In genomic region chr11:12064136-12064953, GRCh38 we compare ENCODE assay signal across 16 cellular contexts.
"Had no signal": no experiment of that assay in that cellular context is flagged by ENCODE, and none has a peak within 500 bp of the region (broad histone marks: within the 10 kb centered on the region; RNA-seq: fewer than 3 reads in every experiment).

No MANE protein-coding gene starts in this region.

- H3K9me3 Mint-ChIP-seq: activated naive CD4-positive, alpha-beta T cell treated with anti-CD3 and anti-CD28 coated beads, Interleukin-2, amount 50 U/mL, for 24 hours; activated T-cell treated with anti-CD3 and anti-CD28 coated beads, Interleukin-2, amount 50 U/mL, for 4 hours; central memory CD8-positive, alpha-beta T cell; natural killer cell; T-cell had no signal

- H3K27me3 ChIP-seq: heart right ventricle, left lung, thyroid gland had no signal

- H3K4me1 Mint-ChIP-seq: activated naive CD4-positive, alpha-beta T cell treated with anti-CD3 and anti-CD28 coated beads, Interleukin-2, amount 50 U/mL, for 24 hours had no signal

- DNase-seq: activated CD4-positive, alpha-beta T cell treated with anti-CD3 and anti-CD28 coated beads for 1 hour; activated CD4-positive, alpha-beta T cell treated with anti-CD3 and anti-CD28 coated beads, Interleukin-2, amount 50 U/mL, for 48 hours; activated effector memory CD4-positive, alpha-beta T cell treated with Interleukin-2 at 50 U/mL for 16 hours; activated T-cell treated with anti-CD3 and anti-CD28 coated beads, Interleukin-2, amount 50 U/mL, for 4 hours; effector CD8-positive, alpha-beta T cell; heart right ventricle; left lung; natural killer cell; posterior cingulate gyrus; stimulated activated CD4-positive, alpha-beta T cell treated with anti-CD3 and anti-CD28 coated beads, Interleukin-4, amount 100 ng/mL, for 1 hour; stimulated activated naive B cell treated with anti-CD40 and anti-IgM and Interleukin-4, amounts not matched to agents 10 μg/mL and 1 μg/mL and 100 μg/mL, for 72 hours; T-cell; thyroid gland had no signal

- ATAC-seq: activated T-cell treated with anti-CD3 and anti-CD28 coated beads, Interleukin-2, amount 50 U/mL, for 4 hours; heart right ventricle; left lung; natural killer cell; stimulated activated naive B cell treated with anti-CD40 and anti-IgM and Interleukin-4, amounts not matched to agents 10 μg/mL and 1 μg/mL and 100 μg/mL, for 72 hours; T-cell had no signal

- H3K4me3 Mint-ChIP-seq: activated naive CD4-positive, alpha-beta T cell treated with anti-CD3 and anti-CD28 coated beads, Interleukin-2, amount 50 U/mL, for 24 hours; activated T-cell treated with anti-CD3 and anti-CD28 coated beads, Interleukin-2, amount 50 U/mL, for 4 hours; central memory CD8-positive, alpha-beta T cell; natural killer cell; stimulated activated naive B cell treated with anti-CD40 and anti-IgM and Interleukin-4, amounts not matched to agents 10 μg/mL and 1 μg/mL and 100 μg/mL, for 72 hours; T-cell had no signal

- H3K9me3 ChIP-seq: left lung, thyroid gland had no signal

- H3K36me3 ChIP-seq: heart right ventricle, left lung, thyroid gland had no signal

- H3K27ac Mint-ChIP-seq: activated naive CD4-positive, alpha-beta T cell treated with anti-CD3 and anti-CD28 coated beads, Interleukin-2, amount 50 U/mL, for 24 hours; natural killer cell; stimulated activated naive B cell treated with anti-CD40 and anti-IgM and Interleukin-4, amounts not matched to agents 10 μg/mL and 1 μg/mL and 100 μg/mL, for 72 hours; T-cell had no signal

- H3K27me3 Mint-ChIP-seq: activated naive CD4-positive, alpha-beta T cell treated with anti-CD3 and anti-CD28 coated beads, Interleukin-2, amount 50 U/mL, for 24 hours; central memory CD8-positive, alpha-beta T cell had no signal

- H3K4me3 ChIP-seq: heart right ventricle, left lung, thyroid gland had no signal

- FAIRE-seq: frontal cortex had no signal

- H3K36me3 Mint-ChIP-seq: activated naive CD4-positive, alpha-beta T cell treated with anti-CD3 and anti-CD28 coated beads, Interleukin-2, amount 50 U/mL, for 24 hours; natural killer cell; stimulated activated naive B cell treated with anti-CD40 and anti-IgM and Interleukin-4, amounts not matched to agents 10 μg/mL and 1 μg/mL and 100 μg/mL, for 72 hours; T-cell had no signal

- H3K27ac ChIP-seq: heart right ventricle, left lung, thyroid gland had no signal
